ENCODE assay signal across 35 cellular contexts in genomic region chr6:41859356-41859755, GRCh38.
"Had no signal": no experiment of that assay in that cellular context is flagged by ENCODE, and none has a peak within 500 bp of the region (broad histone marks: within the 10 kb centered on the region; RNA-seq: fewer than 3 reads in every experiment).

No MANE protein-coding gene starts in this region.

- ATAC-seq: activated CD4-positive, alpha-beta T cell treated with anti-CD3 and anti-CD28 coated beads for 36 hours; activated CD8-positive, alpha-beta memory T cell treated with anti-CD3 and anti-CD28 coated beads, Interleukin-2, amount 10 ng/mL, durations not matched to agents 7 days and 5 days; activated CD8-positive, alpha-beta T cell treated with anti-CD3 and anti-CD28 coated beads, Interleukin-2, amount 10 ng/mL, durations not matched to agents 7 days and 5 days; activated naive CD4-positive, alpha-beta T cell treated with anti-CD3 and anti-CD28 coated beads, Interleukin-2, amount 50 U/mL, for 72 hours; gastroesophageal sphincter; T-helper 17 cell had no signal

- DNase-seq: activated CD4-positive, alpha-beta memory T cell treated with anti-CD3 and anti-CD28 coated beads for 36 hours; activated CD4-positive, alpha-beta T cell treated with anti-CD3 and anti-CD28 coated beads for 36 hours; activated CD4-positive, alpha-beta T cell treated with anti-CD3 and anti-CD28 coated beads, Interleukin-2, amount 10 ng/mL, durations not matched to agents 24 days and 14 days; activated CD4-positive, CD25-positive, alpha-beta regulatory T cell; activated CD4-positive, CD25-positive, alpha-beta regulatory T cell treated with anti-CD3 and anti-CD28 coated beads, Interleukin-2, amount 50 U/mL, for 72 hours; activated CD8-positive, alpha-beta memory T cell treated with anti-CD3 and anti-CD28 coated beads, Interleukin-2, amount 10 ng/mL, durations not matched to agents 7 days and 5 days; activated CD8-positive, alpha-beta memory T cell treated with anti-CD3 and anti-CD28 coated beads, Interleukin-2, amount 50 U/mL, for 4 hours; activated CD8-positive, alpha-beta T cell treated with anti-CD3 and anti-CD28 coated beads, Interleukin-2, amount 10 ng/mL, durations not matched to agents 7 days and 5 days; activated effector memory CD4-positive, alpha-beta T cell treated with anti-CD3 and anti-CD28 coated beads, Interleukin-2, amount 50 U/mL, for 16 hours; activated naive CD4-positive, alpha-beta T cell; activated naive CD4-positive, alpha-beta T cell treated with anti-CD3 and anti-CD28 coated beads, Interleukin-2, amount 10 ng/mL, durations not matched to agents 7 days and 5 days; activated naive CD8-positive, alpha-beta T cell treated with anti-CD3 and anti-CD28 coated beads, Interleukin-2, amount 10 ng/mL, durations not matched to agents 7 days and 5 days; activated T-cell treated with anti-CD3 and anti-CD28 coated beads, Interleukin-2, amount 50 U/mL, for 1 hour; activated T-cell treated with anti-CD3 and anti-CD28 coated beads, Interleukin-2, amount 50 U/mL, for 48 hours; central memory CD4-positive, alpha-beta T cell; cerebellar nuclear complex; colonic mucosa; effector CD8-positive, alpha-beta T cell; esophagus squamous epithelium; foreskin melanocyte; head of caudate nucleus; T-helper 17 cell; T1000 had no signal

- H3K27ac Mint-ChIP-seq: activated CD4-positive, alpha-beta memory T cell treated with anti-CD3 and anti-CD28 coated beads for 36 hours; activated CD4-positive, alpha-beta T cell treated with anti-CD3 and anti-CD28 coated beads for 36 hours; activated CD4-positive, alpha-beta T cell treated with anti-CD3 and anti-CD28 coated beads, Interleukin-2, amount 10 ng/mL, durations not matched to agents 24 days and 14 days; activated CD8-positive, alpha-beta memory T cell treated with anti-CD3 and anti-CD28 coated beads, Interleukin-2, amount 10 ng/mL, durations not matched to agents 7 days and 5 days; activated CD8-positive, alpha-beta T cell treated with anti-CD3 and anti-CD28 coated beads, Interleukin-2, amount 10 ng/mL, durations not matched to agents 7 days and 5 days; activated naive CD4-positive, alpha-beta T cell treated with anti-CD3 and anti-CD28 coated beads, Interleukin-2, amount 10 ng/mL, durations not matched to agents 7 days and 5 days; activated naive CD4-positive, alpha-beta T cell treated with anti-CD3 and anti-CD28 coated beads, Interleukin-2, amount 50 U/mL, for 72 hours; activated naive CD8-positive, alpha-beta T cell treated with anti-CD3 and anti-CD28 coated beads, Interleukin-2, amount 10 ng/mL, durations not matched to agents 7 days and 5 days; activated T-helper 1 cell treated with anti-CD3 and anti-CD28 coated beads, Interleukin-12 subunit alpha, Interleukin-12 subunit beta, Interleukin-2, Interleukin-4 antibody, amounts not matched to agents 30 ng/mL and 10 ng/mL and 1 ng/mL, durations not matched to agents 14 hours and 24 hours and 36 hours; activated T-helper 2 cell treated with anti-CD3 and anti-CD28 coated beads, Interferon-gamma antibody, Interleukin-2, Interleukin-4, amounts not matched to agents 10 μg/mL and 5 μg/mL and 100 μg/mL, durations not matched to agents 14 hours and 24 hours and 36 hours; brain; T-helper 17 cell; T-helper 2 cell treated with Interferon-gamma antibody and Interleukin-4, amounts not matched to agents 5 μg/mL and 100 μg/mL, for 36 hours had no signal

- H3K36me3 Mint-ChIP-seq: activated CD4-positive, alpha-beta memory T cell treated with anti-CD3 and anti-CD28 coated beads for 36 hours; activated naive CD4-positive, alpha-beta T cell treated with anti-CD3 and anti-CD28 coated beads, Interleukin-2, amount 10 ng/mL, durations not matched to agents 7 days and 5 days; activated naive CD4-positive, alpha-beta T cell treated with anti-CD3 and anti-CD28 coated beads, Interleukin-2, amount 50 U/mL, for 72 hours; activated naive CD8-positive, alpha-beta T cell treated with anti-CD3 and anti-CD28 coated beads, Interleukin-2, amount 10 ng/mL, durations not matched to agents 7 days and 5 days had no signal

- H3K36me3 ChIP-seq: ascending aorta, breast epithelium, cardiac muscle cell, colonic mucosa, esophagus squamous epithelium had no signal

- H3K27ac ChIP-seq: ascending aorta, breast epithelium, cardiac muscle cell, colonic mucosa, epithelial cell of prostate, esophagus squamous epithelium, gastroesophageal sphincter had no signal

- H3K27me3 Mint-ChIP-seq: activated CD4-positive, alpha-beta memory T cell treated with anti-CD3 and anti-CD28 coated beads for 36 hours; activated CD4-positive, alpha-beta T cell treated with anti-CD3 and anti-CD28 coated beads for 36 hours; activated CD4-positive, alpha-beta T cell treated with anti-CD3 and anti-CD28 coated beads, Interleukin-2, amount 10 ng/mL, durations not matched to agents 24 days and 14 days; activated CD8-positive, alpha-beta memory T cell treated with anti-CD3 and anti-CD28 coated beads, Interleukin-2, amount 10 ng/mL, durations not matched to agents 7 days and 5 days; activated naive CD4-positive, alpha-beta T cell treated with anti-CD3 and anti-CD28 coated beads, Interleukin-2, amount 10 ng/mL, durations not matched to agents 7 days and 5 days; T-helper 17 cell had no signal

- H3K4me1 Mint-ChIP-seq: activated CD4-positive, alpha-beta T cell treated with anti-CD3 and anti-CD28 coated beads for 36 hours; activated CD4-positive, alpha-beta T cell treated with anti-CD3 and anti-CD28 coated beads, Interleukin-2, amount 10 ng/mL, durations not matched to agents 24 days and 14 days; activated CD8-positive, alpha-beta memory T cell treated with anti-CD3 and anti-CD28 coated beads, Interleukin-2, amount 10 ng/mL, durations not matched to agents 7 days and 5 days; activated naive CD4-positive, alpha-beta T cell treated with anti-CD3 and anti-CD28 coated beads, Interleukin-2, amount 10 ng/mL, durations not matched to agents 7 days and 5 days; activated naive CD8-positive, alpha-beta T cell treated with anti-CD3 and anti-CD28 coated beads, Interleukin-2, amount 10 ng/mL, durations not matched to agents 7 days and 5 days; brain had no signal

- H3K27me3 ChIP-seq: ascending aorta, breast epithelium, cardiac muscle cell, colonic mucosa, esophagus squamous epithelium, gastroesophageal sphincter had no signal

- H3K9me3 Mint-ChIP-seq: activated CD4-positive, alpha-beta memory T cell treated with anti-CD3 and anti-CD28 coated beads for 36 hours; activated CD4-positive, alpha-beta T cell treated with anti-CD3 and anti-CD28 coated beads, Interleukin-2, amount 10 ng/mL, durations not matched to agents 24 days and 14 days; activated naive CD4-positive, alpha-beta T cell treated with anti-CD3 and anti-CD28 coated beads, Interleukin-2, amount 10 ng/mL, durations not matched to agents 7 days and 5 days; activated naive CD4-positive, alpha-beta T cell treated with anti-CD3 and anti-CD28 coated beads, Interleukin-2, amount 50 U/mL, for 72 hours; activated naive CD8-positive, alpha-beta T cell treated with anti-CD3 and anti-CD28 coated beads, Interleukin-2, amount 10 ng/mL, durations not matched to agents 7 days and 5 days; activated T-helper 1 cell treated with anti-CD3 and anti-CD28 coated beads, Interleukin-12 subunit alpha, Interleukin-12 subunit beta, Interleukin-2, Interleukin-4 antibody, amounts not matched to agents 30 ng/mL and 10 ng/mL and 1 ng/mL, durations not matched to agents 14 hours and 24 hours and 36 hours; activated T-helper 2 cell treated with anti-CD3 and anti-CD28 coated beads, Interferon-gamma antibody, Interleukin-2, Interleukin-4, amounts not matched to agents 10 μg/mL and 5 μg/mL and 100 μg/mL, durations not matched to agents 14 hours and 24 hours and 36 hours; brain; T-helper 2 cell treated with Interferon-gamma antibody and Interleukin-4, amounts not matched to agents 5 μg/mL and 100 μg/mL, for 36 hours had no signal

- FAIRE-seq: endometrium, endothelial cell of umbilical vein had no signal

- H3K4me3 ChIP-seq: ascending aorta, breast epithelium, cardiac muscle cell, colonic mucosa, esophagus squamous epithelium, gastroesophageal sphincter had no signal

- H3K4me1 ChIP-seq: ascending aorta, breast epithelium, colonic mucosa, esophagus squamous epithelium, gastroesophageal sphincter had no signal

- H3K4me3 Mint-ChIP-seq: activated CD4-positive, alpha-beta memory T cell treated with anti-CD3 and anti-CD28 coated beads for 36 hours; activated CD4-positive, alpha-beta T cell treated with anti-CD3 and anti-CD28 coated beads for 36 hours; activated CD4-positive, alpha-beta T cell treated with anti-CD3 and anti-CD28 coated beads, Interleukin-2, amount 10 ng/mL, durations not matched to agents 24 days and 14 days; activated CD8-positive, alpha-beta memory T cell treated with anti-CD3 and anti-CD28 coated beads, Interleukin-2, amount 10 ng/mL, durations not matched to agents 7 days and 5 days; activated CD8-positive, alpha-beta T cell treated with anti-CD3 and anti-CD28 coated beads, Interleukin-2, amount 10 ng/mL, durations not matched to agents 7 days and 5 days; activated naive CD4-positive, alpha-beta T cell treated with anti-CD3 and anti-CD28 coated beads, Interleukin-2, amount 10 ng/mL, durations not matched to agents 7 days and 5 days; activated naive CD8-positive, alpha-beta T cell treated with anti-CD3 and anti-CD28 coated beads, Interleukin-2, amount 10 ng/mL, durations not matched to agents 7 days and 5 days; activated T-helper 1 cell treated with anti-CD3 and anti-CD28 coated beads, Interleukin-12 subunit alpha, Interleukin-12 subunit beta, Interleukin-2, Interleukin-4 antibody, amounts not matched to agents 30 ng/mL and 10 ng/mL and 1 ng/mL, durations not matched to agents 14 hours and 24 hours and 36 hours; brain; T-helper 17 cell; T-helper 2 cell treated with Interferon-gamma antibody and Interleukin-4, amounts not matched to agents 5 μg/mL and 100 μg/mL, for 36 hours had no signal

- H3K9me3 ChIP-seq: ascending aorta, breast epithelium, colonic mucosa, esophagus squamous epithelium, gastroesophageal sphincter had no signal
